Comparison of ENCODE assay signal across 38 cellular contexts in the genomic region with DNA sequence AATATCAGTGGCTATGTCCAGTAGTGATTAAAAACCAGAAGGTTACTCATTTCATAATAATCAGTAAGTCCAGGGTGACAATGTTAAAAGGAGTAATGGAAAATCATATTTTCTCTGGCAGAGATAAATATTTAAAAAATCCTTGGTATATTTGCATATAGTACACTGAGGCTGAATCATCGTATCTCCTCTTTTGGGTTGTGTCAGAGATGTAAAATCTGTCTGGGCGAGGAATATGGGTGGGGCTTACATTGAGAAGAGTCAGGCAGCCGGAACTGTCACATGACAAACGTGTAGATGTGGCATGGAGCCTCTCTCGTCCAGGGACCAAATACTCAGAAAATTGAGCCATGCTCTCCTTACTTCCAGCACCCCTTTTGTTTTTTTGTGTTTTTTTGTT.
"Had no signal": no experiment of that assay in that cellular context is flagged by ENCODE, and none has a peak within 500 bp of the region (broad histone marks: within the 10 kb centered on the region; RNA-seq: fewer than 3 reads in every experiment).

No MANE protein-coding gene starts in this region.

- H3K27ac ChIP-seq: cardiac muscle cell, PC-9, RWPE1, VCaP had no signal

- H3K4me3 Mint-ChIP-seq: activated B cell treated with CpG ODN at 0.5 μM for 24 hours; activated CD4-positive, alpha-beta memory T cell treated with anti-CD3 and anti-CD28 coated beads for 36 hours; activated naive CD4-positive, alpha-beta T cell treated with anti-CD3 and anti-CD28 coated beads for 36 hours; activated naive CD8-positive, alpha-beta T cell; activated naive CD8-positive, alpha-beta T cell treated with anti-CD3 and anti-CD28 coated beads, Interleukin-2, amount 50 U/mL, for 24 hours; activated T-cell treated with anti-CD3 and anti-CD28 coated beads, Interleukin-2, amount 50 U/mL, for 4 hours; activated T-helper 1 cell treated with anti-CD3 and anti-CD28 coated beads, Interleukin-12 subunit alpha, Interleukin-12 subunit beta, Interleukin-2, Interleukin-4 antibody, amounts not matched to agents 30 ng/mL and 10 ng/mL and 1 ng/mL, durations not matched to agents 14 hours and 24 hours and 36 hours; brain; central memory CD8-positive, alpha-beta T cell had no signal

- H3K27ac Mint-ChIP-seq: activated B cell treated with CpG ODN at 0.5 μM for 24 hours; activated CD4-positive, alpha-beta memory T cell treated with anti-CD3 and anti-CD28 coated beads for 36 hours; activated naive CD4-positive, alpha-beta T cell treated with anti-CD3 and anti-CD28 coated beads for 36 hours; activated naive CD8-positive, alpha-beta T cell; activated naive CD8-positive, alpha-beta T cell treated with anti-CD3 and anti-CD28 coated beads, Interleukin-2, amount 50 U/mL, for 24 hours; activated T-helper 1 cell treated with anti-CD3 and anti-CD28 coated beads, Interleukin-12 subunit alpha, Interleukin-12 subunit beta, Interleukin-2, Interleukin-4 antibody, amounts not matched to agents 30 ng/mL and 10 ng/mL and 1 ng/mL, durations not matched to agents 14 hours and 24 hours and 36 hours; brain had no signal

- H3K36me3 ChIP-seq: cardiac muscle cell had no signal

- H3K4me2 ChIP-seq: PC-9 had no signal

- H3K4me1 Mint-ChIP-seq: activated B cell treated with CpG ODN at 0.5 μM for 24 hours; activated naive CD8-positive, alpha-beta T cell treated with anti-CD3 and anti-CD28 coated beads, Interleukin-2, amount 50 U/mL, for 24 hours; brain; central memory CD8-positive, alpha-beta T cell had no signal

- H3K4me3 ChIP-seq: cardiac muscle cell, PC-9 had no signal

- H3K27me3 Mint-ChIP-seq: activated B cell treated with CpG ODN at 0.5 μM for 24 hours; activated CD4-positive, alpha-beta memory T cell treated with anti-CD3 and anti-CD28 coated beads for 36 hours; activated naive CD8-positive, alpha-beta T cell treated with anti-CD3 and anti-CD28 coated beads, Interleukin-2, amount 50 U/mL, for 24 hours; brain; central memory CD8-positive, alpha-beta T cell had no signal

- H3K36me3 Mint-ChIP-seq: activated CD4-positive, alpha-beta memory T cell treated with anti-CD3 and anti-CD28 coated beads for 36 hours; activated naive CD8-positive, alpha-beta T cell had no signal

- H3K9me3 Mint-ChIP-seq: activated B cell treated with CpG ODN at 0.5 μM for 24 hours; activated naive CD4-positive, alpha-beta T cell treated with anti-CD3 and anti-CD28 coated beads for 36 hours; activated T-cell treated with anti-CD3 and anti-CD28 coated beads, Interleukin-2, amount 50 U/mL, for 4 hours; activated T-helper 1 cell treated with anti-CD3 and anti-CD28 coated beads, Interleukin-12 subunit alpha, Interleukin-12 subunit beta, Interleukin-2, Interleukin-4 antibody, amounts not matched to agents 30 ng/mL and 10 ng/mL and 1 ng/mL, durations not matched to agents 14 hours and 24 hours and 36 hours; central memory CD8-positive, alpha-beta T cell had no signal

- DNase-seq: activated B cell treated with CpG ODN at 0.5 μM for 24 hours; activated CD4-positive, alpha-beta memory T cell treated with anti-CD3 and anti-CD28 coated beads for 36 hours; activated CD4-positive, alpha-beta T cell treated with anti-CD3 and anti-CD28 coated beads for 4 hours; activated CD4-positive, alpha-beta T cell treated with anti-CD3 and anti-CD28 coated beads, Interleukin-2, amount 50 U/mL, for 1 hour; activated CD4-positive, CD25-positive, alpha-beta regulatory T cell treated with anti-CD3 and anti-CD28 coated beads, Interleukin-2, amount 50 U/mL, for 72 hours; activated CD8-positive, alpha-beta memory T cell treated with anti-CD3 and anti-CD28 coated beads, Interleukin-2, amount 50 U/mL, for 4 hours; activated gamma-delta T cell treated with Interleukin-2 at 50 U/mL for 16 hours; activated naive CD4-positive, alpha-beta T cell treated with anti-CD3 and anti-CD28 coated beads for 36 hours; activated naive CD8-positive, alpha-beta T cell treated with anti-CD3 and anti-CD28 coated beads, Interleukin-2, amount 50 U/mL, for 24 hours; activated T-cell treated with anti-CD3 and anti-CD28 coated beads for 4 hours; activated T-cell treated with anti-CD3 and anti-CD28 coated beads, Interleukin-2, amount 50 U/mL, for 4 hours; anterior cingulate cortex; MV-4-11; NCI-H1092; NCI-H1417; NCI-H146; NCI-H187; NCI-H2029 treated with DMSO at 0.1 percent for 48 hours; NCI-H2107; NCI-H2171; NCI-H510A; NCI-H526; NCI-H748 treated with DMSO at 0.1 percent for 48 hours; NK-92 treated with Interleukin-12 subunit alpha and Interleukin-12 subunit beta, amount 100 ng/mL, for 24 hours; PC-9; SIG-M5; T-helper 1 cell; T-helper 2 cell; T-helper 9 cell had no signal

- H3K27me3 ChIP-seq: cardiac muscle cell had no signal

- ATAC-seq: activated naive CD8-positive, alpha-beta T cell treated with anti-CD3 and anti-CD28 coated beads, Interleukin-2, amount 50 U/mL, for 24 hours; activated T-cell treated with anti-CD3 and anti-CD28 coated beads, Interleukin-2, amount 50 U/mL, for 4 hours; Right ventricle myocardium inferior; SK-N-SH treated with all-trans-retinoic acid at 6 μM for 48 hours had no signal

- H2AFZ ChIP-seq: PC-9 had no signal
